Comparison of ENCODE assay signal across 14 cellular contexts in genomic region chr5:117333011-117333410, GRCh38.
A peak's percentile ranks its signal among the peaks of the same experiment; 100 is the strongest.
DNase-seq lines count a peak whose midpoint lies in the region.
"Had no signal": no experiment of that assay in that cellular context is flagged by ENCODE, and none has a peak within 500 bp of the region (broad histone marks: within the 10 kb centered on the region; RNA-seq: fewer than 3 reads in every experiment).

No MANE protein-coding gene starts in this region.

- DNase-seq in DMS 273 (lab: John Stamatoyannopoulos, UW; ENCODE audit: unreplicated experiment) (peak; percentile 8), DMS 273 treated with DMSO at 0.1 percent for 48 hours (lab: John Stamatoyannopoulos, UW) (no peak), G401 (ENCODE audit: low spot score) (peak; percentile 57), NCI-H1105 treated with DMSO at 0.1 percent for 48 hours (lab: John Stamatoyannopoulos, UW) (peak; percentile 50), cerebellar cortex (ENCODE audit: low spot score) (peak; percentile 52), cortex of kidney (lab: John Stamatoyannopoulos, UW) (no peak)
- DNase-seq in activated CD4-positive, alpha-beta T cell treated with anti-CD3 and anti-CD28 coated beads for 1 hour: no peak
- DNase-seq: AML-193; Caco-2; Calu3; CD4-positive, alpha-beta T cell; CD8-positive, alpha-beta T cell; DMS79 treated with DMSO at 0.1 percent for 48 hours; GDM1 had no signal

- in situ Hi-C loops in G401 (cut with HindIII; ENCODE audit: low sequenced_read_pairs): no loop called here

Comparison
In these comparisons a context has a peak if more than half of its experiments do, and no peak if none do; other contexts are left out.
1. DNase-seq: peak in DMS 273 (single experiment), G401 (single experiment), NCI-H1105 treated with DMSO at 0.1 percent for 48 hours (single experiment) and cerebellar cortex (single experiment); none in DMS 273 treated with DMSO at 0.1 percent for 48 hours (single experiment), cortex of kidney (single experiment) and activated CD4-positive, alpha-beta T cell treated with anti-CD3 and anti-CD28 coated beads for 1 hour (single experiment).